Comparison of ENCODE assay signal across 1 cellular context in genomic region chr3:152595975-152596832, GRCh38.
TF ChIP-seq lines count a peak whose summit lies in the region.

No MANE protein-coding gene starts in this region.

TF ChIP-seq in K562, 482 proteins besides CTCF, POLR2A, EP300 and RAD21 (continued from another document and continues in another):
- TF ChIP-seq LEF1 (IDR thresholded peaks at IDR 0.05) = peak; percentile 85; the same call in 1 of the 2 replicates
- peak; percentile 78; the same call in 1 of the 2 replicates for TF ChIP-seq NFRKB (IDR thresholded peaks at IDR 0.05; ENCODE audit: low read depth)
- no peak for TF ChIP-seq ZNF395 (CRISPR knock-in tag; IDR thresholded peaks at IDR 0.05)
- no peak for TF ChIP-seq NFIX (CRISPR knock-in tag; IDR thresholded peaks at IDR 0.05; ENCODE audit: low read depth)
- no peak for TF ChIP-seq SRSF1 (IDR thresholded peaks at IDR 0.05; ENCODE audit: low read depth, low read length)
- TF ChIP-seq SLC30A9 (CRISPR knock-in tag; IDR thresholded peaks at IDR 0.05) = no peak
- TF ChIP-seq CXXC5 (CRISPR knock-in tag; IDR thresholded peaks at IDR 0.05) = peak; percentile 79
- TF ChIP-seq L3MBTL2 (IDR thresholded peaks at IDR 0.05) = peak; percentile 16; the same call in 1 of the 2 replicates
- TF ChIP-seq CTBP1 (IDR thresholded peaks at IDR 0.05; ENCODE audit: borderline replicate concordance) = peak; percentile 16
- no peak for TF ChIP-seq CBX8 (IDR thresholded peaks at IDR 0.05; ENCODE audit: borderline replicate concordance, extremely low read depth, low read depth, low read length, poor library complexity, severe bottlenecking)
- peak; percentile 68 for TF ChIP-seq STAT5A (IDR thresholded peaks at IDR 0.05; ENCODE audit: borderline replicate concordance, low read length)
- TF ChIP-seq NCOR1 (IDR thresholded peaks at IDR 0.05) = peak; percentile 66
- TF ChIP-seq SMAD4 (CRISPR knock-in tag; conservative IDR thresholded peaks at IDR 0.05) = no peak
- TF ChIP-seq ZKSCAN8 (CRISPR knock-in tag; IDR thresholded peaks at IDR 0.05) = no peak
- no peak for TF ChIP-seq CREB3L1 (IDR thresholded peaks at IDR 0.05; ENCODE audit: borderline replicate concordance, low read depth)
- peak; percentile 93 for TF ChIP-seq NR2C1 (IDR thresholded peaks at IDR 0.05)
- TF ChIP-seq NR2C1 (tag; IDR thresholded peaks at IDR 0.05) = peak; percentile 95
- no peak for TF ChIP-seq ELK1 (CRISPR knock-in tag; IDR thresholded peaks at IDR 0.05)
- TF ChIP-seq SIX5 (IDR thresholded peaks at IDR 0.05; ENCODE audit: borderline replicate concordance in 1 of 2, insufficient read depth in 1 of 2, low read depth in 1 of 2, low read length in 2 of 2) = no peak
- TF ChIP-seq ELK3 (CRISPR knock-in tag; IDR thresholded peaks at IDR 0.05) = no peak
- TF ChIP-seq SAP30 (IDR thresholded peaks at IDR 0.05; ENCODE audit: borderline replicate concordance, insufficient read depth, low read depth, low read length, poor library complexity, severe bottlenecking) = no peak
- no peak for TF ChIP-seq ZNF23 (CRISPR knock-in tag; IDR thresholded peaks at IDR 0.05)
- TF ChIP-seq MTA2 (IDR thresholded peaks at IDR 0.05; ENCODE audit: low read depth) = peak; percentile 56
- no peak for TF ChIP-seq JUND (IDR thresholded peaks at IDR 0.05; ENCODE audit: borderline replicate concordance, low read depth, low read length)
- TF ChIP-seq JUND (tag; IDR thresholded peaks at IDR 0.05; ENCODE audit: borderline replicate concordance, low read depth, low read length) = peak; percentile 38; the same call in 1 of the 3 replicates
- no peak for TF ChIP-seq ZKSCAN3 (CRISPR knock-in tag; IDR thresholded peaks at IDR 0.05)
- peak; percentile 35 to 56; a peak in 3 of 4 replicates for TF ChIP-seq NRF1 (conservative IDR thresholded peaks at IDR 0.05 in 1 of 2, IDR thresholded peaks at IDR 0.05 in 1 of 2)
- TF ChIP-seq EHMT2 (IDR thresholded peaks at IDR 0.05) = 0 out of 2 replicates have a peak, but pooled peaks have one; percentile 10
- TF ChIP-seq SPI1 (IDR thresholded peaks at IDR 0.05; ENCODE audit: borderline replicate concordance, low read depth, low read length) = peak; percentile 55; the same call in 1 of the 2 replicates
- TF ChIP-seq SIN3A (IDR thresholded peaks at IDR 0.05; ENCODE audit: borderline replicate concordance in 2 of 2, control insufficient read depth in 1 of 2, low read depth in 2 of 2, low read length in 2 of 2) = no peak
- 0 out of 2 replicates have a peak, but pooled peaks have one; percentile 42 for TF ChIP-seq ZNF175 (CRISPR knock-in tag; IDR thresholded peaks at IDR 0.05; ENCODE audit: low read depth)
- TF ChIP-seq NCOA1 (IDR thresholded peaks at IDR 0.05; ENCODE audit: low read depth) = no peak
- no peak for TF ChIP-seq SETDB1 (IDR thresholded peaks at IDR 0.05; ENCODE audit: low read length)
- TF ChIP-seq ZNF41 (CRISPR knock-in tag; conservative IDR thresholded peaks at IDR 0.05) = no peak
- no peak for TF ChIP-seq THRB (CRISPR knock-in tag; conservative IDR thresholded peaks at IDR 0.05)
- peak; percentile 49 for TF ChIP-seq TAF9B (IDR thresholded peaks at IDR 0.05; ENCODE audit: partially characterized antibody)
- no peak for TF ChIP-seq ZNF436 (CRISPR knock-in tag; IDR thresholded peaks at IDR 0.05)
- no peak for TF ChIP-seq PHF8 (IDR thresholded peaks at IDR 0.05; ENCODE audit: borderline replicate concordance, low read length)
- 0 out of 2 replicates have a peak, but pooled peaks have one; percentile 9 for TF ChIP-seq ZNF512 (tag; IDR thresholded peaks at IDR 0.05)
- TF ChIP-seq PTBP1 (IDR thresholded peaks at IDR 0.05; ENCODE audit: low read depth, low read length) = no peak
- no peak for TF ChIP-seq ELF2 (CRISPR knock-in tag; IDR thresholded peaks at IDR 0.05)
- TF ChIP-seq KDM1A (IDR thresholded peaks at IDR 0.05) = no peak
- peak; percentile 72 for TF ChIP-seq PRDM10 (IDR thresholded peaks at IDR 0.05; ENCODE audit: partially characterized antibody)
- peak; percentile 71 for TF ChIP-seq GABPA (tag; conservative IDR thresholded peaks at IDR 0.05; ENCODE audit: low read depth)
- TF ChIP-seq PBX2 (CRISPR knock-in tag; IDR thresholded peaks at IDR 0.05; ENCODE audit: low read depth) = no peak
- no peak for TF ChIP-seq PBX2 (tag; conservative IDR thresholded peaks at IDR 0.05; ENCODE audit: low read depth)
- TF ChIP-seq ZNF197 (CRISPR knock-in tag; IDR thresholded peaks at IDR 0.05; ENCODE audit: low read depth) = no peak
- peak; percentile 53 for TF ChIP-seq RBBP5 (IDR thresholded peaks at IDR 0.05; ENCODE audit: borderline replicate concordance, insufficient read depth, low read length, poor library complexity, severe bottlenecking)
- TF ChIP-seq ETV1 (tag; conservative IDR thresholded peaks at IDR 0.05; ENCODE audit: low read depth) = peak; percentile 87
- TF ChIP-seq MBD2 (IDR thresholded peaks at IDR 0.05; ENCODE audit: borderline replicate concordance, low read depth) = 0 out of 2 replicates have a peak, but pooled peaks have one; percentile 16
- no peak for TF ChIP-seq RBM25 (IDR thresholded peaks at IDR 0.05; ENCODE audit: low read depth, low read length, severe bottlenecking)
- TF ChIP-seq HBP1 (CRISPR knock-in tag; IDR thresholded peaks at IDR 0.05) = no peak
- TF ChIP-seq HNRNPLL (IDR thresholded peaks at IDR 0.05; ENCODE audit: low read depth, low read length, poor library complexity, severe bottlenecking) = no peak
- TF ChIP-seq GATA2 (CRISPR knock-in tag; IDR thresholded peaks at IDR 0.05) = peak; percentile 29
- TF ChIP-seq CHD4 (IDR thresholded peaks at IDR 0.05; ENCODE audit: insufficient read depth, insufficient replicate concordance, low read depth, low read length, poor library complexity, severe bottlenecking) = no peak
- TF ChIP-seq EZH2 (IDR thresholded peaks at IDR 0.05; ENCODE audit: borderline replicate concordance, low read depth, low read length) = no peak
